ENCODE assay signal across 1 cellular context in genomic region chr20:57435498-57436222, GRCh38.
TF ChIP-seq lines count a peak whose summit lies in the region.

No MANE protein-coding gene starts in this region.

TF ChIP-seq in HepG2, 621 proteins besides CTCF, POLR2A, EP300 and RAD21 (continued from another document and continues in another):
- TF ChIP-seq, protein P1, sequence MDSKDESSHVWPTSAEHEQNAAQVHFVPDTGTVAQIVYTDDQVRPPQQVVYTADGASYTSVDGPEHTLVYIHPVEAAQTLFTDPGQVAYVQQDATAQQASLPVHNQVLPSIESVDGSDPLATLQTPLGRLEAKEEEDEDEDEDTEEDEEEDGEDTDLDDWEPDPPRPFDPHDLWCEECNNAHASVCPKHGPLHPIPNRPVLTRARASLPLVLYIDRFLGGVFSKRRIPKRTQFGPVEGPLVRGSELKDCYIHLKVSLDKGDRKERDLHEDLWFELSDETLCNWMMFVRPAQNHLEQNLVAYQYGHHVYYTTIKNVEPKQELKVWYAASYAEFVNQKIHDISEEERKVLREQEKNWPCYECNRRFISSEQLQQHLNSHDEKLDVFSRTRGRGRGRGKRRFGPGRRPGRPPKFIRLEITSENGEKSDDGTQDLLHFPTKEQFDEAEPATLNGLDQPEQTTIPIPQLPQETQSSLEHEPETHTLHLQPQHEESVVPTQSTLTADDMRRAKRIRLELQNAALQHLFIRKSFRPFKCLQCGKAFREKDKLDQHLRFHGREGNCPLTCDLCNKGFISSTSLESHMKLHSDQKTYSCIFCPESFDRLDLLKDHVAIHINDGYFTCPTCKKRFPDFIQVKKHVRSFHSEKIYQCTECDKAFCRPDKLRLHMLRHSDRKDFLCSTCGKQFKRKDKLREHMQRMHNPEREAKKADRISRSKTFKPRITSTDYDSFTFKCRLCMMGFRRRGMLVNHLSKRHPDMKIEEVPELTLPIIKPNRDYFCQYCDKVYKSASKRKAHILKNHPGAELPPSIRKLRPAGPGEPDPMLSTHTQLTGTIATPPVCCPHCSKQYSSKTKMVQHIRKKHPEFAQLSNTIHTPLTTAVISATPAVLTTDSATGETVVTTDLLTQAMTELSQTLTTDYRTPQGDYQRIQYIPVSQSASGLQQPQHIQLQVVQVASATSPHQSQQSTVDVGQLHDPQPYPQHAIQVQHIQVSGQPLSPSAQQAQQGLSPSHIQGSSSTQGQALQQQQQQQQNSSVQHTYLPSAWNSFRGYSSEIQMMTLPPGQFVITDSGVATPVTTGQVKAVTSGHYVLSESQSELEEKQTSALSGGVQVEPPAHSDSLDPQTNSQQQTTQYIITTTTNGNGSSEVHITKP (CRISPR knock-in tag; IDR thresholded peaks at IDR 0.05; ENCODE audit: low read depth) = peak; percentile 82
- TF ChIP-seq TOPORS (CRISPR knock-in tag; IDR thresholded peaks at IDR 0.05) = no peak
- TF ChIP-seq, protein P2, sequence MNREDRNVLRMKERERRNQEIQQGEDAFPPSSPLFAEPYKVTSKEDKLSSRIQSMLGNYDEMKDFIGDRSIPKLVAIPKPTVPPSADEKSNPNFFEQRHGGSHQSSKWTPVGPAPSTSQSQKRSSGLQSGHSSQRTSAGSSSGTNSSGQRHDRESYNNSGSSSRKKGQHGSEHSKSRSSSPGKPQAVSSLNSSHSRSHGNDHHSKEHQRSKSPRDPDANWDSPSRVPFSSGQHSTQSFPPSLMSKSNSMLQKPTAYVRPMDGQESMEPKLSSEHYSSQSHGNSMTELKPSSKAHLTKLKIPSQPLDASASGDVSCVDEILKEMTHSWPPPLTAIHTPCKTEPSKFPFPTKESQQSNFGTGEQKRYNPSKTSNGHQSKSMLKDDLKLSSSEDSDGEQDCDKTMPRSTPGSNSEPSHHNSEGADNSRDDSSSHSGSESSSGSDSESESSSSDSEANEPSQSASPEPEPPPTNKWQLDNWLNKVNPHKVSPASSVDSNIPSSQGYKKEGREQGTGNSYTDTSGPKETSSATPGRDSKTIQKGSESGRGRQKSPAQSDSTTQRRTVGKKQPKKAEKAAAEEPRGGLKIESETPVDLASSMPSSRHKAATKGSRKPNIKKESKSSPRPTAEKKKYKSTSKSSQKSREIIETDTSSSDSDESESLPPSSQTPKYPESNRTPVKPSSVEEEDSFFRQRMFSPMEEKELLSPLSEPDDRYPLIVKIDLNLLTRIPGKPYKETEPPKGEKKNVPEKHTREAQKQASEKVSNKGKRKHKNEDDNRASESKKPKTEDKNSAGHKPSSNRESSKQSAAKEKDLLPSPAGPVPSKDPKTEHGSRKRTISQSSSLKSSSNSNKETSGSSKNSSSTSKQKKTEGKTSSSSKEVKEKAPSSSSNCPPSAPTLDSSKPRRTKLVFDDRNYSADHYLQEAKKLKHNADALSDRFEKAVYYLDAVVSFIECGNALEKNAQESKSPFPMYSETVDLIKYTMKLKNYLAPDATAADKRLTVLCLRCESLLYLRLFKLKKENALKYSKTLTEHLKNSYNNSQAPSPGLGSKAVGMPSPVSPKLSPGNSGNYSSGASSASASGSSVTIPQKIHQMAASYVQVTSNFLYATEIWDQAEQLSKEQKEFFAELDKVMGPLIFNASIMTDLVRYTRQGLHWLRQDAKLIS (CRISPR knock-in tag; IDR thresholded peaks at IDR 0.05) = no peak
- peak; percentile 80 for TF ChIP-seq CBX5 (CRISPR knock-in tag; IDR thresholded peaks at IDR 0.05; ENCODE audit: borderline replicate concordance)
- peak; percentile 89 for TF ChIP-seq CEBPG (CRISPR knock-in tag; IDR thresholded peaks at IDR 0.05)
- no peak for TF ChIP-seq ZNF468 (CRISPR knock-in tag; IDR thresholded peaks at IDR 0.05)
- no peak for TF ChIP-seq ZNF589 (CRISPR knock-in tag; conservative IDR thresholded peaks at IDR 0.05)
- no peak for TF ChIP-seq POLR2AphosphoS2 (IDR thresholded peaks at IDR 0.05; ENCODE audit: low read depth, low read length)
- no peak for TF ChIP-seq ZSCAN29 (CRISPR knock-in tag; conservative IDR thresholded peaks at IDR 0.05)
- TF ChIP-seq, protein P3, sequence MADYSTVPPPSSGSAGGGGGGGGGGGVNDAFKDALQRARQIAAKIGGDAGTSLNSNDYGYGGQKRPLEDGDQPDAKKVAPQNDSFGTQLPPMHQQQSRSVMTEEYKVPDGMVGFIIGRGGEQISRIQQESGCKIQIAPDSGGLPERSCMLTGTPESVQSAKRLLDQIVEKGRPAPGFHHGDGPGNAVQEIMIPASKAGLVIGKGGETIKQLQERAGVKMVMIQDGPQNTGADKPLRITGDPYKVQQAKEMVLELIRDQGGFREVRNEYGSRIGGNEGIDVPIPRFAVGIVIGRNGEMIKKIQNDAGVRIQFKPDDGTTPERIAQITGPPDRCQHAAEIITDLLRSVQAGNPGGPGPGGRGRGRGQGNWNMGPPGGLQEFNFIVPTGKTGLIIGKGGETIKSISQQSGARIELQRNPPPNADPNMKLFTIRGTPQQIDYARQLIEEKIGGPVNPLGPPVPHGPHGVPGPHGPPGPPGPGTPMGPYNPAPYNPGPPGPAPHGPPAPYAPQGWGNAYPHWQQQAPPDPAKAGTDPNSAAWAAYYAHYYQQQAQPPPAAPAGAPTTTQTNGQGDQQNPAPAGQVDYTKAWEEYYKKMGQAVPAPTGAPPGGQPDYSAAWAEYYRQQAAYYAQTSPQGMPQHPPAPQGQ (CRISPR knock-in tag; IDR thresholded peaks at IDR 0.05; ENCODE audit: borderline replicate concordance) = 0 out of 2 replicates have a peak, but pooled peaks have one; percentile 58
- no peak for TF ChIP-seq TCF7L2 (IDR thresholded peaks at IDR 0.05; ENCODE audit: low read depth, low read length)
- TF ChIP-seq, protein P4, sequence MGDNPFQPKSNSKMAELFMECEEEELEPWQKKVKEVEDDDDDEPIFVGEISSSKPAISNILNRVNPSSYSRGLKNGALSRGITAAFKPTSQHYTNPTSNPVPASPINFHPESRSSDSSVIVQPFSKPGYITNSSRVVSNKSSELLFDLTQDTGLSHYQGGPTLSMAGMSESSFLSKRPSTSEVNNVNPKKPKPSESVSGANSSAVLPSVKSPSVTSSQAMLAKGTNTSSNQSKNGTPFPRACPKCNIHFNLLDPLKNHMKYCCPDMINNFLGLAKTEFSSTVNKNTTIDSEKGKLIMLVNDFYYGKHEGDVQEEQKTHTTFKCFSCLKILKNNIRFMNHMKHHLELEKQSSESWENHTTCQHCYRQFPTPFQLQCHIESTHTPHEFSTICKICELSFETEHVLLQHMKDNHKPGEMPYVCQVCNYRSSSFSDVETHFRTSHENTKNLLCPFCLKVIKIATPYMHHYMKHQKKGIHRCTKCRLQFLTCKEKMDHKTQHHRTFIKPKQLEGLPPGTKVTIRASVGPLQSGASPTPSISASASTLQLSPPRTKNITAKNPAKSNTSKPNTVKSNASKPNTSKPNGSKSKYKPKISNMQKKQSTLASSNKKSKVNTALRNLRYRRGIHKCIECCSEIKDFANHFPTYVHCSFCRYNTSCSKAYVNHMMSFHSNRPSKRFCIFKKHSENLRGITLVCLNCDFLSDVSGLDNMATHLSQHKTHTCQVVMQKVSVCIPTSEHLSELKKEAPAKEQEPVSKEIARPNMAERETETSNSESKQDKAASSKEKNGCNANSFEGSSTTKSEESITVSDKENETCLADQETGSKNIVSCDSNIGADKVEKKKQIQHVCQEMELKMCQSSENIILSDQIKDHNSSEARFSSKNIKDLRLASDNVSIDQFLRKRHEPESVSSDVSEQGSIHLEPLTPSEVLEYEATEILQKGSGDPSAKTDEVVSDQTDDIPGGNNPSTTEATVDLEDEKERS (CRISPR knock-in tag; IDR thresholded peaks at IDR 0.05) = peak; percentile 81; the same call in 1 of the 2 replicates
- TF ChIP-seq GTF2F1 (IDR thresholded peaks at IDR 0.05; ENCODE audit: low read length) = no peak
- no peak for TF ChIP-seq MTF1 (CRISPR knock-in tag; IDR thresholded peaks at IDR 0.05)
- TF ChIP-seq MTERF4 (CRISPR knock-in tag; IDR thresholded peaks at IDR 0.05) = peak; percentile 61; the same call in 1 of the 2 replicates
- no peak for TF ChIP-seq ISX (CRISPR knock-in tag; conservative IDR thresholded peaks at IDR 0.05)
- TF ChIP-seq CREB1 (IDR thresholded peaks at IDR 0.05) = no peak
- TF ChIP-seq CREB1 (CRISPR knock-in tag; IDR thresholded peaks at IDR 0.05) = peak; percentile 35; the same call in 1 of the 2 replicates
- peak; percentile 78 for TF ChIP-seq ARID5B (CRISPR knock-in tag; IDR thresholded peaks at IDR 0.05)
- TF ChIP-seq ZBTB7A (CRISPR knock-in tag; IDR thresholded peaks at IDR 0.05) = peak; percentile 44; the same call in 1 of the 2 replicates
- TF ChIP-seq, protein P5, sequence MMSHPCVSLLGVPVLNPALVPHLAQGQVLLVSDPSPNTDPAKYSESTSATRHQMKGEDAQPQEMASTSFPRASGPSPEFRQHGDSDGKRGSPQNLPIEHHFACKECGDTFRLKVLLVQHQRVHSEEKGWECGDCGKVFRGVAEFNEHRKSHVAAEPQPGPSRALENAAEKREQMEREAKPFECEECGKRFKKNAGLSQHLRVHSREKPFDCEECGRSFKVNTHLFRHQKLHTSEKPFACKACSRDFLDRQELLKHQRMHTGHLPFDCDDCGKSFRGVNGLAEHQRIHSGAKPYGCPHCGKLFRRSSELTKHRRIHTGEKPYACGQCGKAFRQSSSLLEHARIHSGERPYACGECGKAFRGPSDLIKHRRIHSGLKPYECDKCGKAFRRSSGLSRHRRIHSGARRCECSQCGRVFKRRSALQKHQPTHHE (CRISPR knock-in tag; IDR thresholded peaks at IDR 0.05; ENCODE audit: borderline replicate concordance) = no peak
- TF ChIP-seq ZHX1 (CRISPR knock-in tag; IDR thresholded peaks at IDR 0.05; ENCODE audit: low read depth) = no peak
- TF ChIP-seq CHD4 (IDR thresholded peaks at IDR 0.05; ENCODE audit: borderline replicate concordance, low read length) = peak; percentile 14; the same call in 1 of the 2 replicates
- no peak for TF ChIP-seq ARNT (IDR thresholded peaks at IDR 0.05)
- TF ChIP-seq ZSCAN25 (CRISPR knock-in tag; IDR thresholded peaks at IDR 0.05) = peak; percentile 81
- TF ChIP-seq ZNF749 (CRISPR knock-in tag; IDR thresholded peaks at IDR 0.05; ENCODE audit: borderline replicate concordance) = no peak
- TF ChIP-seq, protein P6, sequence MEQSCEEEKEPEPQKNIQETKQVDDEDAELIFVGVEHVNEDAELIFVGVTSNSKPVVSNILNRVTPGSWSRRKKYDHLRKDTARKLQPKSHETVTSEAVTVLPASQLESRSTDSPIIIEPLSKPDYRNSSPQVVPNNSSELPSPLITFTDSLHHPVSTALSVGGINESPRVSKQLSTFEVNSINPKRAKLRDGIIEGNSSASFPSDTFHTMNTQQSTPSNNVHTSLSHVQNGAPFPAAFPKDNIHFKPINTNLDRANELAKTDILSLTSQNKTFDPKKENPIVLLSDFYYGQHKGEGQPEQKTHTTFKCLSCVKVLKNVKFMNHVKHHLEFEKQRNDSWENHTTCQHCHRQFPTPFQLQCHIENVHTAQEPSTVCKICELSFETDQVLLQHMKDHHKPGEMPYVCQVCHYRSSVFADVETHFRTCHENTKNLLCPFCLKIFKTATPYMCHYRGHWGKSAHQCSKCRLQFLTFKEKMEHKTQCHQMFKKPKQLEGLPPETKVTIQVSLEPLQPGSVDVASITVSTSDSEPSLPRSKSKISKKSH (CRISPR knock-in tag; IDR thresholded peaks at IDR 0.05; ENCODE audit: borderline replicate concordance) = peak; percentile 68; the same call in 1 of the 2 replicates
- TF ChIP-seq ZNF207 (IDR thresholded peaks at IDR 0.05; ENCODE audit: borderline replicate concordance) = no peak
- TF ChIP-seq, protein P7, sequence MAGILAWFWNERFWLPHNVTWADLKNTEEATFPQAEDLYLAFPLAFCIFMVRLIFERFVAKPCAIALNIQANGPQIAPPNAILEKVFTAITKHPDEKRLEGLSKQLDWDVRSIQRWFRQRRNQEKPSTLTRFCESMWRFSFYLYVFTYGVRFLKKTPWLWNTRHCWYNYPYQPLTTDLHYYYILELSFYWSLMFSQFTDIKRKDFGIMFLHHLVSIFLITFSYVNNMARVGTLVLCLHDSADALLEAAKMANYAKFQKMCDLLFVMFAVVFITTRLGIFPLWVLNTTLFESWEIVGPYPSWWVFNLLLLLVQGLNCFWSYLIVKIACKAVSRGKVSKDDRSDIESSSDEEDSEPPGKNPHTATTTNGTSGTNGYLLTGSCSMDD (CRISPR knock-in tag; IDR thresholded peaks at IDR 0.05) = no peak
